Comparison of ENCODE assay signal across 10 cellular contexts in the genomic region with DNA sequence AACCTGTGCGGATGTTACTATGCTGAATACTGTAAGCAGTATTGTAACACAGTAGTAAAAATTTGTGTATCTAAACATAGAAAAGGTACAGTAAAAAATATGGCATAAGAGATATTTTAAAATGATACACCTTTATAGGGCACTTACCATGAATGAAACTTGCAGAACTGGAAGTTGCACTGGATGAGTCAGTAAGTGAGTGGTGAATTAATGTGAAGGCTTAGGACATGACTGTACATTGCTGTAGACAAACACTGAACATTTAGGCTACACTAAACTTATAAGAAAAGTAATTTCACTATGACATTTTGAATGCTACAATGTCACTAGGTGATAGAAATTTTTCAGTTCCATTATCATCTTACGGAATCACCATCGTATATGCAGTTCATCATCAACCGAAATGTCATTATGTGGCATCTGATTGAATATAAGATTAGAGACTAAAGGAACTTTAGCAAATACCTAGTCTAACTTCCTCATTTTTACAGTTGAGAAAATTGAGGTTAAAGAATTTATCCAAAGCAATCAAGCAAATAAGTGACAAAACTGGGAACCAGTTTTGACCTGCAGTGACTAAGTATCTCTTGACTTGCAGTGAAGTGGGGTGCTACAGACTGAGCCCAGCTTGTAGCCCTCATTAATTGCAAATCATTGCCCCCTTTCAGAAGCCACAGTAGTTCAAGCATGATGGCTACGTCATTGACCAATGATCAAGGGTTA. TPM values are rescaled to one million over a fixed set of nuclear protein-coding genes. Genes with fewer than 3 reads are reported as not detected.
DNase-seq lines count a peak whose midpoint lies in the region; ATAC-seq and TF ChIP-seq lines count a peak whose summit lies in the region.
"Had no signal": no experiment of that assay in that cellular context is flagged by ENCODE, and none has a peak within 500 bp of the region (broad histone marks: within the 10 kb centered on the region; RNA-seq: fewer than 3 reads in every experiment).

No MANE protein-coding gene starts in this region.

- no peaks in the 10 kb centered on the region for H3K36me3 ChIP-seq in trophoblast cell (ENCODE audit: control insufficient read depth in 1 of 2, insufficient read depth in 2 of 2, low read length in 2 of 2)

- peaks cover 0 to 2% of the 10 kb centered on the region in 2 experiments for H3K4me1 ChIP-seq in trophoblast cell (ENCODE audit: control insufficient read depth in 1 of 2, insufficient read depth in 2 of 2, low read length in 2 of 2)

- H3K4me3 ChIP-seq in astrocyte of the cerebellum (ENCODE audit: low read depth, low read length): no peak overlapping the region
- no peak overlapping the region for H3K4me3 ChIP-seq in trophoblast cell (ENCODE audit: low read depth, low read length)
- H3K4me3 ChIP-seq: SK-N-MC had no signal

- H4K91ac ChIP-seq in trophoblast cell (ENCODE audit: low read depth, low read length): no peak overlapping the region

- H3K79me2 ChIP-seq in trophoblast cell (ENCODE audit: control insufficient read depth, insufficient read depth, low read length, poor library complexity): no peaks in the 10 kb centered on the region

- ATAC-seq in HG03469 (IDR thresholded peaks at IDR 0.05; ENCODE audit: unreplicated experiment) (peak; percentile 43), GM19351 (IDR thresholded peaks at IDR 0.05; ENCODE audit: unreplicated experiment) (no peak)

- no peak overlapping the region for H2BK5ac ChIP-seq in trophoblast cell (ENCODE audit: low read depth, low read length, poor library complexity)

- DNase-seq in NOMO-1 treated with DMSO at 0.1 percent for 48 hours (lab: John Stamatoyannopoulos, UW; ENCODE audit: unreplicated experiment) (peak; percentile 37), NOMO-1 treated with dmso at 0.1 percent for 144 hours (lab: John Stamatoyannopoulos, UW; ENCODE audit: unreplicated experiment) (no peak), astrocyte of the cerebellum (ENCODE audit: low read depth) (peak; percentile 6), trophoblast cell (peak; percentile 51 to 80), C1 segment of cervical spinal cord (lab: John Stamatoyannopoulos, UW) (no peak), DMS 273 (lab: John Stamatoyannopoulos, UW; ENCODE audit: unreplicated experiment) (no peak)
- DNase-seq: 8988T had no signal

- H3K14ac ChIP-seq in trophoblast cell (ENCODE audit: low read length): no peak overlapping the region

- no peak overlapping the region for H3K4ac ChIP-seq in trophoblast cell (ENCODE audit: low read depth, low read length)

- H4K8ac ChIP-seq in trophoblast cell (ENCODE audit: low read depth, low read length): no peak overlapping the region

- in situ Hi-C loops in astrocyte of the cerebellum (cut with HindIII; ENCODE audit: low sequenced_read_pairs): no loop called here

- no peaks in the 10 kb centered on the region for H3K9me3 ChIP-seq in trophoblast cell (ENCODE audit: insufficient read depth, low read depth, low read length)

- no peak overlapping the region for H2AFZ ChIP-seq in trophoblast cell (ENCODE audit: insufficient read depth, low read length, poor library complexity)

- no CpG with 5 or more reads among the region's 5 CpGs for WGBS in trophoblast cell (ENCODE audit: extremely low coverage, insufficient coverage, insufficient read length)

- TF ChIP-seq CTCF in astrocyte of the cerebellum (IDR thresholded peaks at IDR 0.05; ENCODE audit: low read depth, low read length, missing control alignments): no peak

- H3K23ac ChIP-seq in trophoblast cell (ENCODE audit: low read length): no peak overlapping the region

- H3K18ac ChIP-seq in trophoblast cell (ENCODE audit: low read length): no peak overlapping the region

- no peak overlapping the region for H4K12ac ChIP-seq in trophoblast cell (ENCODE audit: low read depth, low read length)

- H3K9ac ChIP-seq in trophoblast cell (ENCODE audit: low read length): no peak overlapping the region

- no peak overlapping the region for H3K27ac ChIP-seq in trophoblast cell (ENCODE audit: low read depth, low read length)
- H3K27ac ChIP-seq: SK-N-MC had no signal

- H2BK12ac ChIP-seq in trophoblast cell (ENCODE audit: low read length): no peak overlapping the region

- H2BK120ac ChIP-seq in trophoblast cell (ENCODE audit: insufficient read depth, low read length, poor library complexity): no peak overlapping the region

- no peak overlapping the region for H3K4me2 ChIP-seq in trophoblast cell (ENCODE audit: low read length)

- H3K27me3 ChIP-seq in trophoblast cell (ENCODE audit: insufficient read depth, low read length): no peaks in the 10 kb centered on the region

- no peaks in the 10 kb centered on the region for H3K79me1 ChIP-seq in trophoblast cell (ENCODE audit: low read length)

- H2AK5ac ChIP-seq in trophoblast cell (ENCODE audit: low read length): no peak overlapping the region

RNA-seq across cellular contexts. Expression of a gene that starts 55.3 kb away (rescaled TPM):
- 0.14 and 0.19 TPM in 2 replicates for polyA plus RNA-seq in trophoblast cell (2013)

Comparison
In these comparisons a context has a peak if more than half of its experiments do, and no peak if none do; other contexts are left out.
1. DNase-seq: peak in NOMO-1 treated with DMSO at 0.1 percent for 48 hours (single experiment), astrocyte of the cerebellum (single experiment) and trophoblast cell (2 of 2); none in NOMO-1 treated with dmso at 0.1 percent for 144 hours (single experiment), C1 segment of cervical spinal cord (0 of 14) and DMS 273 (single experiment).